ENCODE assay signal across 10 cellular contexts in the genomic region with DNA sequence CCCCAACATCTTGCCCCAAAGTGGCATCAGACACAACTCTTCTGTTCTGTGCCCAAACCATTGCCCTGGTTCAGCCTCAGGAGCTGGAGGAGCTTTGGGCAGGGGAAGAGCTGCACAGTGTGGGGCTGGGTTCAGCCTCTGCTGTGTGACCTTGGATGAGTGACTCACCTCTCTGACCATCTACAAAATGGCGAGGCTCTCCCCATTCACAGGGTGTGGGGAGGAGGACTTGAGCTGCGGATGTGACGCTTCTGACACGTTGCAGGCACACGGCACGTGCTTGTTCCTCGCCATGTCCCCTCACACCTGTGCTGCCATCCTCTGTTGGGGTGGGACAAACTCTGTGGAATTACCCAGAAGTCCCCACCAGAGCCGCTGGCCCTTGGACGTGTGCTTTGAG. TPM values are rescaled to one million over a fixed set of nuclear protein-coding genes. Genes with fewer than 3 reads are reported as not detected.
A peak's percentile ranks its signal among the peaks of the same experiment; 100 is the strongest.
DNase-seq lines count a peak whose midpoint lies in the region; ATAC-seq, FAIRE-seq and TF ChIP-seq lines count a peak whose summit lies in the region.
"Not testable (repeated sequence)": the region's sequence is repeated elsewhere in the genome, so short reads cannot be mapped to it uniquely, and the experiment has no call there.
"Had no signal": no experiment of that assay in that cellular context is flagged by ENCODE, and none has a peak within 500 bp of the region (broad histone marks: within the 10 kb centered on the region; RNA-seq: fewer than 3 reads in every experiment).

No MANE protein-coding gene starts in this region.

- peak; percentile 23; the same call in 1 of the 2 replicates for ATAC-seq in HCT116
- peak; percentile 11; the same call in 1 of the 2 replicates for ATAC-seq in PC-3
- peak; percentile 28; the same call in 1 of the 3 replicates for ATAC-seq in GM12878
- ATAC-seq in right cardiac atrium: not testable (repeated sequence)

- FAIRE-seq in GM12878 (lab: Jason Lieb, UNC): not testable (repeated sequence)
- FAIRE-seq in urothelium cell line (lab: Jason Lieb, UNC): peak; percentile 70

- POLR2A ChIA-PET in HCT116 (lab: Charles Lee); PC-3 (lab: Charles Lee; ENCODE audit: unreplicated experiment); GM12878 (lab: Charles Lee): not testable (repeated sequence)

- DNase-seq in HCT116 (ENCODE audit: low read depth, low spot score); PC-3; GM12878 (ENCODE audit: low read depth, low spot score); neuronal stem cell (ENCODE audit: low spot score); urothelium cell line (ENCODE audit: low spot score): not testable (repeated sequence)
- DNase-seq in right cardiac atrium: peak in 2 of 3 donors; percentile 16 to 21

- H3K36me3 ChIP-seq in HCT116 (ENCODE audit: control insufficient read depth in 1 of 2, insufficient read depth in 2 of 2, low read length in 2 of 2); PC-3 (ENCODE audit: low read depth, low read length); GM12878 (ENCODE audit: control insufficient read depth in 2 of 2, insufficient read depth in 2 of 2, low read length in 1 of 2); neuronal stem cell (replicated peaks in 1 of 2; ENCODE audit: control insufficient read depth in 2 of 2, insufficient read depth in 2 of 2, low read length in 2 of 2): not testable (repeated sequence)

- TF ChIP-seq CTCF in HCT116 (IDR thresholded peaks at IDR 0.05 in 2 of 3, conservative IDR thresholded peaks at IDR 0.05 in 1 of 3; ENCODE audit: borderline replicate concordance in 1 of 3, insufficient read depth in 1 of 3, low read depth in 2 of 3, low read length in 2 of 3); PC-3 (conservative IDR thresholded peaks at IDR 0.05; ENCODE audit: low read depth, low read length); GM12878 (IDR thresholded peaks at IDR 0.05 in 2 of 3, conservative IDR thresholded peaks at IDR 0.05 in 1 of 3; ENCODE audit: control insufficient read depth in 2 of 3, extremely low read depth in 1 of 3, insufficient read depth in 1 of 3, low read depth in 3 of 3, low read length in 3 of 3): not testable (repeated sequence)

- H3K23ac ChIP-seq in neuronal stem cell (ENCODE audit: low read depth, low read length, poor library complexity): not testable (repeated sequence)

- WGBS in GM12878 (ENCODE audit: insufficient coverage, insufficient replicate concordance, low lambda C conversion rate, missing lambda C conversion rate): 32% methylated on average over 9 of the region's 9 CpGs
- 76% methylated on average over 9 of the region's 9 CpGs for WGBS in right cardiac atrium
- no CpG with 5 or more reads among the region's 9 CpGs for WGBS in neuronal stem cell (ENCODE audit: extremely low coverage in 2 of 2, insufficient read length in 2 of 2, insufficient replicate concordance in 1 of 2), 2 donors

- not testable (repeated sequence) for H4K8ac ChIP-seq in neuronal stem cell (ENCODE audit: low read depth, low read length)

- H3K79me1 ChIP-seq in neuronal stem cell (ENCODE audit: low read depth, low read length): not testable (repeated sequence)

- TF ChIP-seq POLR2A in HCT116 (IDR thresholded peaks at IDR 0.05; ENCODE audit: borderline replicate concordance, extremely low read depth, insufficient read depth, insufficient read length); GM12878 (IDR thresholded peaks at IDR 0.05; ENCODE audit: low read depth, low read length): not testable (repeated sequence)

- not testable (repeated sequence) for H3F3A ChIP-seq in PC-3 (ENCODE audit: low read length, unreplicated experiment)

- H2BK12ac ChIP-seq in neuronal stem cell (ENCODE audit: low read length): not testable (repeated sequence)

- in situ Hi-C loops in GM12878 (cut with MboI): not testable (repeated sequence)

- not testable (repeated sequence) for H2AFZ ChIP-seq in HCT116 (ENCODE audit: low read depth, low read length, poor library complexity, severe bottlenecking); PC-3 (ENCODE audit: low read length); GM12878 (ENCODE audit: control insufficient read depth, low read depth, low read length); neuronal stem cell (ENCODE audit: low read length)

- H3K27ac ChIP-seq in HCT116 (ENCODE audit: low read depth, low read length); PC-3 (ENCODE audit: low read length); GM12878 (ENCODE audit: control insufficient read depth, insufficient read depth); right cardiac atrium (ENCODE audit: low read length); neuronal stem cell (replicated peaks; ENCODE audit: low read length): not testable (repeated sequence)

- not testable (repeated sequence) for H3K79me2 ChIP-seq in HCT116 (ENCODE audit: insufficient read depth, low read length); PC-3 (ENCODE audit: low read length); GM12878 (ENCODE audit: control insufficient read depth, insufficient read depth, low read length)

- H4K91ac ChIP-seq in neuronal stem cell (ENCODE audit: low read depth, low read length, poor library complexity): not testable (repeated sequence)

- not testable (repeated sequence) for TF ChIP-seq RAD21 in HCT116 (IDR thresholded peaks at IDR 0.05; ENCODE audit: low read depth); GM12878 (IDR thresholded peaks at IDR 0.05; ENCODE audit: insufficient read depth, low read depth, low read length)

- TF ChIP-seq EP300 in GM12878 (IDR thresholded peaks at IDR 0.05; ENCODE audit: borderline replicate concordance in 1 of 2, control insufficient read depth in 1 of 2, low read depth in 2 of 2, low read length in 2 of 2): not testable (repeated sequence)

- H3K27me3 ChIP-seq in HCT116 (ENCODE audit: insufficient read depth, low read length); PC-3 (ENCODE audit: low read length); GM12878 (replicated peaks in 1 of 2; ENCODE audit: control insufficient read depth in 2 of 2, insufficient read depth in 2 of 2, low read length in 1 of 2); right cardiac atrium (ENCODE audit: control insufficient read depth, insufficient read depth): not testable (repeated sequence)
- peaks cover 0 to 64% (median 2%) of the 10 kb centered on the region in 3 experiments for H3K27me3 ChIP-seq in neuronal stem cell (ENCODE audit: control insufficient read depth in 3 of 3, insufficient read depth in 3 of 3, low read depth in 1 of 3, low read length in 3 of 3)

- peak overlapping the region; percentile 53 for H2BK5ac ChIP-seq in neuronal stem cell (ENCODE audit: low read length)

- H2BK120ac ChIP-seq in neuronal stem cell (ENCODE audit: low read depth, low read length): not testable (repeated sequence)

- not testable (repeated sequence) for H3K9me3 ChIP-seq in HCT116 (ENCODE audit: control insufficient read depth in 1 of 2, insufficient read depth in 1 of 2, low read depth in 1 of 2, low read length in 2 of 2); PC-3 (ENCODE audit: low read length); GM12878 (replicated peaks; ENCODE audit: control insufficient read depth, insufficient read depth, low read length); right cardiac atrium (ENCODE audit: control insufficient read depth, low read length); neuronal stem cell (replicated peaks in 1 of 2; ENCODE audit: control insufficient read depth in 2 of 2, insufficient read depth in 1 of 2, low read depth in 1 of 2, low read length in 2 of 2)

- not testable (repeated sequence) for H2AK5ac ChIP-seq in neuronal stem cell (ENCODE audit: low read depth, low read length)

- BruUV-seq in HCT116 (replicated peaks; lab: Mats Ljungman, UMichigan); PC-3 (replicated peaks; lab: Mats Ljungman, UMichigan); GM12878 (replicated peaks; lab: Mats Ljungman, UMichigan): not testable (repeated sequence)

- peaks cover 2 to 10% of the 10 kb centered on the region in 2 experiments; a peak in 3 of 4 replicates for H3K4me1 ChIP-seq in HCT116 (ENCODE audit: control insufficient read depth in 1 of 2, insufficient read depth in 2 of 2, low read length in 2 of 2)
- not testable (repeated sequence) for H3K4me1 ChIP-seq in PC-3 (ENCODE audit: insufficient read depth, low read length); GM12878 (ENCODE audit: control insufficient read depth, insufficient read depth, low read length); right cardiac atrium (ENCODE audit: control insufficient read depth, insufficient read depth, low read length); neuronal stem cell (ENCODE audit: control insufficient read depth in 2 of 2, insufficient read depth in 1 of 2, low read depth in 1 of 2, low read length in 2 of 2)

- H3K18ac ChIP-seq in neuronal stem cell (ENCODE audit: low read length): not testable (repeated sequence)

- SMC1A ChIA-PET in GM12878 (lab: Charles Lee; ENCODE audit: uncharacterized antibody, unreplicated experiment): not testable (repeated sequence)

- RAD21 ChIA-PET in HCT116 (lab: Charles Lee; ENCODE audit: low non-redundant PET in 1 of 2, low total read pairs in 2 of 2, uncharacterized antibody in 2 of 2, unreplicated experiment in 2 of 2); GM12878 (lab: Charles Lee; ENCODE audit: unreplicated experiment): not testable (repeated sequence)

- H3K9me2 ChIP-seq in HCT116 (ENCODE audit: insufficient read depth); PC-3 (replicated peaks; ENCODE audit: low read length): not testable (repeated sequence)

- H3K4me2 ChIP-seq in HCT116 (ENCODE audit: low read length); PC-3 (ENCODE audit: low read length); GM12878 (ENCODE audit: control insufficient read depth, insufficient read depth); neuronal stem cell (ENCODE audit: insufficient read depth, low read length, poor library complexity, severe bottlenecking): not testable (repeated sequence)

- not testable (repeated sequence) for H3K9ac ChIP-seq in HCT116 (ENCODE audit: low read length); PC-3 (ENCODE audit: low read length); GM12878 (ENCODE audit: control insufficient read depth, insufficient read depth, low read length); neuronal stem cell (ENCODE audit: low read depth, low read length, poor library complexity)

- CTCF ChIA-PET in HCT116 (lab: Charles Lee); PC-3 (lab: Charles Lee); GM12878 (lab: Yijun Ruan, JAX): not testable (repeated sequence)

- H3K4ac ChIP-seq in neuronal stem cell (ENCODE audit: low read length): not testable (repeated sequence)

- H4K20me1 ChIP-seq in HCT116 (ENCODE audit: insufficient read depth); PC-3 (ENCODE audit: low read length); GM12878 (ENCODE audit: control insufficient read depth, insufficient read depth): not testable (repeated sequence)

- not testable (repeated sequence) for H2BK15ac ChIP-seq in neuronal stem cell (ENCODE audit: low read length)

- not testable (repeated sequence) for H3K14ac ChIP-seq in neuronal stem cell (ENCODE audit: low read length)

- intact Hi-C loops in HCT116 (cut with micrococcal nuclease); PC-3 (cut with micrococcal nuclease); GM12878 (cut with micrococcal nuclease; ENCODE audit: unreplicated experiment); right cardiac atrium (cut with DNase I): not testable (repeated sequence)

- not testable (repeated sequence) for H3K4me3 ChIP-seq in HCT116 (replicated peaks in 1 of 2; ENCODE audit: low read depth in 1 of 2, low read length in 2 of 2); PC-3 (ENCODE audit: low read length); GM12878; right cardiac atrium (ENCODE audit: low read length); neuronal stem cell (ENCODE audit: low read length in 2 of 2)

RNA-seq across cellular contexts. Expression of a gene that starts 0.9 kb away (rescaled TPM):
- total RNA-seq in HCT116 (2021; ENCODE audit: unreplicated experiment) (0.81 TPM), PC-3 (2014; rRNA removed) (not detected in 2 replicates), GM12878 (2014; rRNA removed) (not detected in 2 replicates), GM12878 (2014; rRNA removed; fragmentation: Illumina TruSeq; extraction: Trizol) (not detected in 2 replicates), GM12878 (2021) (not detected in 2 replicates), right cardiac atrium (1 to 10 TPM; 1.9 to 4.7 (median 4.1) TPM)
- 1.1 and 1.2 TPM in 2 replicates for polyA plus RNA-seq in HCT116 (2012)
- total RNA-seq in GM12878 (2013; cell fraction: nucleolus; rRNA removed): not detected in 2 replicates
- not detected for polyA plus RNA-seq in GM12878 (2011; ENCODE audit: low read depth)
- polyA plus RNA-seq in GM12878 (2011; rRNA removed) (not detected in 2 replicates), GM12878 (2014; fragmentation: Illumina TruSeq; extraction: Trizol) (not detected in 2 replicates), GM12878 (2014; fragmentation: Nextera tagmentation; extraction: Ambion mirVana) (under 1 TPM in 1 of 2 experiments, not detected in 1; 0.05 TPM), GM12878 (2014; rRNA removed) (not detected in 2 replicates), GM12878 (2016; fragmentation: Nextera tagmentation; extraction: Ambion mirVana) (not detected), right cardiac atrium (3.4 TPM)
- not detected in 2 replicates for polyA plus RNA-seq in GM12878 (2011; cell fraction: cytosol; rRNA removed)
- not detected in 2 replicates for polyA plus RNA-seq in GM12878 (2011; cell fraction: nucleus; rRNA removed)
- polyA plus RNA-seq in GM12878 (2012): not detected in 2 replicates
- polyA minus RNA-seq in GM12878 (2011; rRNA and poly(A)+ RNA removed): not detected in 2 replicates
- polyA minus RNA-seq in GM12878 (2011; cell fraction: cytosol; rRNA and poly(A)+ RNA removed): not detected in 2 replicates
- not detected in 2 replicates for polyA minus RNA-seq in GM12878 (2011; cell fraction: nucleus; rRNA and poly(A)+ RNA removed)
- polyA plus RNA-seq in neuronal stem cell (2013, experiment 1 of 2): 2.9 TPM
- polyA plus RNA-seq in neuronal stem cell (2013, experiment 2 of 2): 2.7 TPM
- total RNA-seq: Caco-2; CD4-positive, alpha-beta T cell had no signal

RNA-seq across cellular contexts. Expression of a gene that starts 20.8 kb away (rescaled TPM):
- total RNA-seq in HCT116 (2021; ENCODE audit: unreplicated experiment) (0.10 TPM), PC-3 (2014; rRNA removed) (not detected in 2 replicates), GM12878 (2014; rRNA removed) (not detected in 2 replicates), GM12878 (2014; rRNA removed; fragmentation: Illumina TruSeq; extraction: Trizol) (not detected in 2 replicates), GM12878 (2021) (0.08 TPM in 1 of 2 replicates, not detected in the other), right cardiac atrium (under 1 TPM; 0.31 to 0.93 (median 0.64) TPM)
- 0.34 and 0.37 TPM in 2 replicates for polyA plus RNA-seq in HCT116 (2012)
- total RNA-seq in GM12878 (2013; cell fraction: nucleolus; rRNA removed): 1.7 and 1.8 TPM in 2 replicates
- polyA plus RNA-seq in GM12878 (2011; ENCODE audit: low read depth): 0.13 TPM
- polyA plus RNA-seq in GM12878 (2011; rRNA removed) (0.05 and 0.06 TPM in 2 replicates), GM12878 (2014; fragmentation: Illumina TruSeq; extraction: Trizol) (not detected in 2 replicates), GM12878 (2014; fragmentation: Nextera tagmentation; extraction: Ambion mirVana) (under 1 TPM in 1 of 2 experiments, not detected in 1; 0.02 TPM), GM12878 (2014; rRNA removed) (0.10 and 0.23 TPM in 2 replicates), GM12878 (2016; fragmentation: Nextera tagmentation; extraction: Ambion mirVana) (under 1 TPM in 1 of 2 experiments, not detected in 1; 0.15 TPM), right cardiac atrium (0.52 TPM)
- 0.04 and 0.25 TPM in 2 replicates for polyA plus RNA-seq in GM12878 (2011; cell fraction: cytosol; rRNA removed)
- 1.8 and 2.5 TPM in 2 replicates for polyA plus RNA-seq in GM12878 (2011; cell fraction: nucleus; rRNA removed)
- 0.25 and 0.26 TPM in 2 replicates for polyA plus RNA-seq in GM12878 (2012)
- polyA minus RNA-seq in GM12878 (2011; rRNA and poly(A)+ RNA removed): 0.52 TPM in 1 of 2 replicates, not detected in the other
- not detected in 2 replicates for polyA minus RNA-seq in GM12878 (2011; cell fraction: cytosol; rRNA and poly(A)+ RNA removed)
- polyA minus RNA-seq in GM12878 (2011; cell fraction: nucleus; rRNA and poly(A)+ RNA removed): 0.19 and 1.2 TPM in 2 replicates
- 0.13 TPM for polyA plus RNA-seq in neuronal stem cell (2013, experiment 1 of 2)
- polyA plus RNA-seq in neuronal stem cell (2013, experiment 2 of 2): 0.08 TPM
- total RNA-seq: Caco-2; CD4-positive, alpha-beta T cell had no signal

RNA-seq across cellular contexts. Expression of a gene that starts 24.8 kb away (rescaled TPM):
- total RNA-seq in HCT116 (2021; ENCODE audit: unreplicated experiment): 0.27 TPM
- 0.04 and 0.09 TPM in 2 replicates for polyA plus RNA-seq in HCT116 (2012)
- total RNA-seq in PC-3 (2014; rRNA removed): not detected in 2 replicates
- total RNA-seq in GM12878 (2013; cell fraction: nucleolus; rRNA removed): not detected in 2 replicates
- total RNA-seq in GM12878 (2014; rRNA removed): not detected in 2 replicates
- not detected in 2 replicates for total RNA-seq in GM12878 (2014; rRNA removed; fragmentation: Illumina TruSeq; extraction: Trizol)
- 0.21 TPM in 1 of 2 replicates, not detected in the other for total RNA-seq in GM12878 (2021)
- not detected for polyA plus RNA-seq in GM12878 (2011; ENCODE audit: low read depth)
- polyA plus RNA-seq in GM12878 (2011; rRNA removed): not detected in 2 replicates
- polyA plus RNA-seq in GM12878 (2011; cell fraction: cytosol; rRNA removed): not detected in 2 replicates
- not detected in 2 replicates for polyA plus RNA-seq in GM12878 (2011; cell fraction: nucleus; rRNA removed)
- 0.08 and 0.27 TPM in 2 replicates for polyA plus RNA-seq in GM12878 (2012)
- not detected in 2 replicates for polyA plus RNA-seq in GM12878 (2014; fragmentation: Illumina TruSeq; extraction: Trizol)
- polyA plus RNA-seq in GM12878 (2014; fragmentation: Nextera tagmentation; extraction: Ambion mirVana): not detected
- polyA plus RNA-seq in GM12878 (2014; rRNA removed): not detected in 2 replicates
- under 1 TPM in 1 of 2 experiments, not detected in 1; 0.34 TPM for polyA plus RNA-seq in GM12878 (2016; fragmentation: Nextera tagmentation; extraction: Ambion mirVana)
- polyA minus RNA-seq in GM12878 (2011; rRNA and poly(A)+ RNA removed): not detected in 2 replicates
- polyA minus RNA-seq in GM12878 (2011; cell fraction: cytosol; rRNA and poly(A)+ RNA removed): not detected in 2 replicates
- 0.12 TPM in 1 of 2 replicates, not detected in the other for polyA minus RNA-seq in GM12878 (2011; cell fraction: nucleus; rRNA and poly(A)+ RNA removed)
- 1,000 to 10,000 TPM; 2,213 to 3,018 (median 2,419) TPM for total RNA-seq in right cardiac atrium
- polyA plus RNA-seq in right cardiac atrium: 3,985 TPM
- not detected for polyA plus RNA-seq in neuronal stem cell (2013, experiment 1 of 2)
- not detected for polyA plus RNA-seq in neuronal stem cell (2013, experiment 2 of 2)
- total RNA-seq: Caco-2; CD4-positive, alpha-beta T cell; GM23338 had no signal

RNA-seq across cellular contexts. Expression of a gene that starts 30.8 kb away (rescaled TPM):
- total RNA-seq in HCT116 (2021; ENCODE audit: unreplicated experiment) (11.6 TPM), PC-3 (2014; rRNA removed) (7.7 and 9.8 TPM in 2 replicates), GM12878 (2014; rRNA removed) (not detected in 2 replicates), GM12878 (2014; rRNA removed; fragmentation: Illumina TruSeq; extraction: Trizol) (not detected in 2 replicates), GM12878 (2021) (not detected in 2 replicates), right cardiac atrium (1 to 10 TPM; 2.6 to 6.1 (median 4.5) TPM)
- 16.5 and 17.4 TPM in 2 replicates for polyA plus RNA-seq in HCT116 (2012)
- total RNA-seq in GM12878 (2013; cell fraction: nucleolus; rRNA removed): not detected in 2 replicates
- polyA plus RNA-seq in GM12878 (2011; ENCODE audit: low read depth): not detected
- polyA plus RNA-seq in GM12878 (2011; rRNA removed) (not detected in 2 replicates), GM12878 (2014; fragmentation: Illumina TruSeq; extraction: Trizol) (0.03 TPM in 1 of 2 replicates, not detected in the other), GM12878 (2014; fragmentation: Nextera tagmentation; extraction: Ambion mirVana) (not detected), GM12878 (2014; rRNA removed) (not detected in 2 replicates), GM12878 (2016; fragmentation: Nextera tagmentation; extraction: Ambion mirVana) (not detected), right cardiac atrium (11.5 TPM)
- not detected in 2 replicates for polyA plus RNA-seq in GM12878 (2011; cell fraction: cytosol; rRNA removed)
- polyA plus RNA-seq in GM12878 (2011; cell fraction: nucleus; rRNA removed): not detected in 2 replicates
- polyA plus RNA-seq in GM12878 (2012): 0.08 TPM in 1 of 2 replicates, not detected in the other
- polyA minus RNA-seq in GM12878 (2011; rRNA and poly(A)+ RNA removed): not detected in 2 replicates
- not detected in 2 replicates for polyA minus RNA-seq in GM12878 (2011; cell fraction: cytosol; rRNA and poly(A)+ RNA removed)
- polyA minus RNA-seq in GM12878 (2011; cell fraction: nucleus; rRNA and poly(A)+ RNA removed): not detected in 2 replicates
- 8.9 TPM for polyA plus RNA-seq in neuronal stem cell (2013, experiment 1 of 2)
- 9.1 TPM for polyA plus RNA-seq in neuronal stem cell (2013, experiment 2 of 2)
- total RNA-seq: CD4-positive, alpha-beta T cell had no signal

RNA-seq across cellular contexts. Expression of a gene that starts 38.6 kb away (rescaled TPM):
- total RNA-seq in HCT116 (2021; ENCODE audit: unreplicated experiment) (not detected), PC-3 (2014; rRNA removed) (not detected in 2 replicates), GM12878 (2014; rRNA removed) (not detected in 2 replicates), GM12878 (2014; rRNA removed; fragmentation: Illumina TruSeq; extraction: Trizol) (not detected in 2 replicates), GM12878 (2021) (not detected in 2 replicates), right cardiac atrium (under 1 TPM in 3 of 4 donors, not detected in 1; 0.09 to 0.37 (median 0.14) TPM)
- not detected in 2 replicates for polyA plus RNA-seq in HCT116 (2012)
- total RNA-seq in GM12878 (2013; cell fraction: nucleolus; rRNA removed): not detected in 2 replicates
- polyA plus RNA-seq in GM12878 (2011; ENCODE audit: low read depth): not detected
- polyA plus RNA-seq in GM12878 (2011; rRNA removed) (0.03 TPM in 1 of 2 replicates, not detected in the other), GM12878 (2014; fragmentation: Illumina TruSeq; extraction: Trizol) (not detected in 2 replicates), GM12878 (2014; fragmentation: Nextera tagmentation; extraction: Ambion mirVana) (not detected), GM12878 (2014; rRNA removed) (0.06 TPM in 1 of 2 replicates, not detected in the other), GM12878 (2016; fragmentation: Nextera tagmentation; extraction: Ambion mirVana) (not detected), right cardiac atrium (0.77 TPM)
- 0.01 and 0.02 TPM in 2 replicates for polyA plus RNA-seq in GM12878 (2011; cell fraction: cytosol; rRNA removed)
- 0.03 TPM in 1 of 2 replicates, not detected in the other for polyA plus RNA-seq in GM12878 (2011; cell fraction: nucleus; rRNA removed)
- not detected in 2 replicates for polyA plus RNA-seq in GM12878 (2012)
- polyA minus RNA-seq in GM12878 (2011; rRNA and poly(A)+ RNA removed): not detected in 2 replicates
- polyA minus RNA-seq in GM12878 (2011; cell fraction: cytosol; rRNA and poly(A)+ RNA removed): not detected in 2 replicates
- not detected in 2 replicates for polyA minus RNA-seq in GM12878 (2011; cell fraction: nucleus; rRNA and poly(A)+ RNA removed)
- polyA plus RNA-seq in neuronal stem cell (2013, experiment 1 of 2): not detected
- polyA plus RNA-seq in neuronal stem cell (2013, experiment 2 of 2): not detected
- total RNA-seq: CD4-positive, alpha-beta T cell; GM23338 had no signal
- polyA plus RNA-seq: BJ, GM23338 had no signal

Comparison
In these comparisons a context has a peak if more than half of its experiments do, and no peak if none do; other contexts are left out.
1. RNA of a gene that starts 24.8 kb away (total RNA-seq): 2,213 to 3,018 TPM in right cardiac atrium; 0.27 TPM in HCT116 (single experiment), not detected in PC-3 and 0.21 TPM in GM12878; every median in the first group is over 1,000 times any median in the second.